ENCODE assay signal across 1 cellular context in genomic region chr11:67483498-67483798, GRCh38.
TF ChIP-seq lines count a peak whose summit lies in the region.

No MANE protein-coding gene starts in this region.

TF ChIP-seq in HepG2, 621 proteins besides CTCF, POLR2A, EP300 and RAD21 (continued from another document and continues in another):
- no peak for TF ChIP-seq FOXP4 (CRISPR knock-in tag; IDR thresholded peaks at IDR 0.05)
- TF ChIP-seq ZNF569 (CRISPR knock-in tag; IDR thresholded peaks at IDR 0.05; ENCODE audit: borderline replicate concordance), result no peak
- TF ChIP-seq ZNF460 (CRISPR knock-in tag; IDR thresholded peaks at IDR 0.05; ENCODE audit: borderline replicate concordance), result no peak
- no peak for TF ChIP-seq BCL6 (CRISPR knock-in tag; IDR thresholded peaks at IDR 0.05)
- TF ChIP-seq ZNF792 (CRISPR knock-in tag; IDR thresholded peaks at IDR 0.05), result no peak
- TF ChIP-seq HDAC6 (IDR thresholded peaks at IDR 0.05; ENCODE audit: low read depth, low read length), result no peak
- no peak for TF ChIP-seq ZBTB43 (CRISPR knock-in tag; conservative IDR thresholded peaks at IDR 0.05)
- no peak for TF ChIP-seq SP2 (CRISPR knock-in tag; IDR thresholded peaks at IDR 0.05)
- TF ChIP-seq MYPOP (CRISPR knock-in tag; IDR thresholded peaks at IDR 0.05), result no peak
- no peak for TF ChIP-seq ZNF232 (CRISPR knock-in tag; IDR thresholded peaks at IDR 0.05; ENCODE audit: borderline replicate concordance)
- TF ChIP-seq MTERF4 (CRISPR knock-in tag; IDR thresholded peaks at IDR 0.05), result no peak; the same call in 1 of the 2 replicates
- TF ChIP-seq ZNF629 (CRISPR knock-in tag; conservative IDR thresholded peaks at IDR 0.05), result no peak; the same call in 1 of the 2 replicates
- peak; percentile 4; the same call in 1 of the 2 replicates for TF ChIP-seq ZSCAN5A (CRISPR knock-in tag; IDR thresholded peaks at IDR 0.05; ENCODE audit: borderline replicate concordance)
- TF ChIP-seq REST (IDR thresholded peaks at IDR 0.05; ENCODE audit: borderline replicate concordance in 1 of 2, low read depth in 1 of 2, low read length in 2 of 2), result no peak
- TF ChIP-seq RARG (CRISPR knock-in tag; IDR thresholded peaks at IDR 0.05; ENCODE audit: low read depth), result no peak
- TF ChIP-seq SMYD3 (CRISPR knock-in tag; IDR thresholded peaks at IDR 0.05), result peak; percentile 8; the same call in 1 of the 2 replicates
- no peak for TF ChIP-seq ZNF382 (CRISPR knock-in tag; IDR thresholded peaks at IDR 0.05; ENCODE audit: borderline replicate concordance)
- TF ChIP-seq IKZF4 (CRISPR knock-in tag; IDR thresholded peaks at IDR 0.05; ENCODE audit: borderline replicate concordance, low read depth, not compliant biosample characterization), result no peak
- no peak for TF ChIP-seq SKIL (CRISPR knock-in tag; IDR thresholded peaks at IDR 0.05; ENCODE audit: borderline replicate concordance)
- no peak for TF ChIP-seq ZNF850 (CRISPR knock-in tag; conservative IDR thresholded peaks at IDR 0.05)
- 0 out of 2 replicates have a peak, but pooled peaks have one; percentile 14 for TF ChIP-seq ZNF891 (CRISPR knock-in tag; IDR thresholded peaks at IDR 0.05)
- TF ChIP-seq ZBTB14 (CRISPR knock-in tag; IDR thresholded peaks at IDR 0.05), result no peak; the same call in 1 of the 2 replicates
- no peak for TF ChIP-seq ZNF704 (CRISPR knock-in tag; IDR thresholded peaks at IDR 0.05; ENCODE audit: borderline replicate concordance)
- TF ChIP-seq HOMEZ (CRISPR knock-in tag; IDR thresholded peaks at IDR 0.05; ENCODE audit: low read depth), result no peak
- TF ChIP-seq ZMAT3 (CRISPR knock-in tag; conservative IDR thresholded peaks at IDR 0.05), result no peak
- TF ChIP-seq MED13 (CRISPR knock-in tag; IDR thresholded peaks at IDR 0.05), result no peak
- TF ChIP-seq SMAD3 (CRISPR knock-in tag; IDR thresholded peaks at IDR 0.05), result no peak
- TF ChIP-seq ZNF883 (CRISPR knock-in tag; IDR thresholded peaks at IDR 0.05; ENCODE audit: not compliant biosample characterization), result peak; percentile 6
- no peak for TF ChIP-seq SRSF9 (IDR thresholded peaks at IDR 0.05; ENCODE audit: borderline replicate concordance, insufficient read depth, low read depth, low read length, poor library complexity, severe bottlenecking)
- no peak for TF ChIP-seq ELF3 (CRISPR knock-in tag; IDR thresholded peaks at IDR 0.05)
- TF ChIP-seq SMAD9 (CRISPR knock-in tag; IDR thresholded peaks at IDR 0.05), result no peak
- TF ChIP-seq SP140L (CRISPR knock-in tag; IDR thresholded peaks at IDR 0.05; ENCODE audit: borderline replicate concordance), result no peak
- TF ChIP-seq MLX (CRISPR knock-in tag; IDR thresholded peaks at IDR 0.05), result no peak
- TF ChIP-seq MXD3 (CRISPR knock-in tag; IDR thresholded peaks at IDR 0.05), result no peak
- no peak; the same call in 1 of the 2 replicates for TF ChIP-seq RELA (CRISPR knock-in tag; IDR thresholded peaks at IDR 0.05)
- peak; percentile 11; the same call in 1 of the 2 replicates for TF ChIP-seq ZFP91 (CRISPR knock-in tag; IDR thresholded peaks at IDR 0.05; ENCODE audit: borderline replicate concordance)
- TF ChIP-seq ZNF260 (CRISPR knock-in tag; IDR thresholded peaks at IDR 0.05; ENCODE audit: borderline replicate concordance, low read depth), result no peak
- TF ChIP-seq HOXD1 (CRISPR knock-in tag; IDR thresholded peaks at IDR 0.05), result no peak
